Comparison of ENCODE assay signal across 22 cellular contexts in genomic region chr2:239815638-239816035, GRCh38.
A peak's percentile ranks its signal among the peaks of the same experiment; 100 is the strongest.
DNase-seq lines count a peak whose midpoint lies in the region; ATAC-seq and TF ChIP-seq lines count a peak whose summit lies in the region.
"Had no signal": no experiment of that assay in that cellular context is flagged by ENCODE, and none has a peak within 500 bp of the region (broad histone marks: within the 10 kb centered on the region; RNA-seq: fewer than 3 reads in every experiment).

No MANE protein-coding gene starts in this region.

- no peak overlapping the region for H3K4me2 ChIP-seq in MM.1S (ENCODE audit: low read depth, low read length)
- H3K4me2 ChIP-seq: PC-9 had no signal

- H3K27ac ChIP-seq in heart left ventricle: peak overlapping the region in 1 of 12 donors; percentile 92
- peak overlapping the region in 2 of 4 donors; percentile 53 to 87 for H3K27ac ChIP-seq in Peyer's patch
- H3K27ac ChIP-seq in uterus: peak overlapping the region; percentile 92 to 97
- no peak overlapping the region for H3K27ac ChIP-seq in MM.1S (ENCODE audit: low read length)
- H3K27ac ChIP-seq: adrenal gland, PC-9, WERI-Rb-1 had no signal

- H3K9ac ChIP-seq in MM.1S (ENCODE audit: low read length): no peak overlapping the region

- H3K4me1 Mint-ChIP-seq in activated naive CD8-positive, alpha-beta T cell treated with anti-CD3 and anti-CD28 coated beads for 36 hours: no peaks in the 10 kb centered on the region
- H3K4me1 Mint-ChIP-seq: CD4-positive, CD25-positive, alpha-beta regulatory T cell; naive B cell; T-helper 17 cell had no signal

- 56 to 66% (median 63%) methylated on average over 11 of the region's 11 CpGs for WGBS in heart left ventricle, 4 donors

- H3K36me3 Mint-ChIP-seq in activated naive CD8-positive, alpha-beta T cell treated with anti-CD3 and anti-CD28 coated beads for 36 hours: no peaks in the 10 kb centered on the region
- H3K36me3 Mint-ChIP-seq: activated CD4-positive, alpha-beta memory T cell treated with anti-CD3 and anti-CD28 coated beads for 36 hours; CD4-positive, CD25-positive, alpha-beta regulatory T cell; naive B cell had no signal

- no peak for TF ChIP-seq POLR2A in heart left ventricle (IDR thresholded peaks at IDR 0.05)
- no peak for TF ChIP-seq POLR2A in Peyer's patch (IDR thresholded peaks at IDR 0.05)
- TF ChIP-seq POLR2A in uterus (IDR thresholded peaks at IDR 0.05): no peak

- no peak overlapping the region for H3K4me3 Mint-ChIP-seq in activated naive CD8-positive, alpha-beta T cell treated with anti-CD3 and anti-CD28 coated beads for 36 hours
- H3K4me3 Mint-ChIP-seq: activated CD4-positive, alpha-beta memory T cell treated with anti-CD3 and anti-CD28 coated beads for 36 hours; CD4-positive, CD25-positive, alpha-beta regulatory T cell; naive B cell; T-helper 17 cell had no signal

- no peaks in the 10 kb centered on the region for H3K27me3 Mint-ChIP-seq in activated naive CD8-positive, alpha-beta T cell treated with anti-CD3 and anti-CD28 coated beads for 36 hours

- intact Hi-C loops in heart left ventricle (cut with DNase I): no loop called here
- intact Hi-C loops in left ventricle myocardium superior (cut with micrococcal nuclease): no loop called here
- intact Hi-C loops in uterus (cut with DNase I; ENCODE audit: low total_unique reads): no loop called here

- no peaks in the 10 kb centered on the region for H3K9me3 ChIP-seq in heart left ventricle
- no peaks in the 10 kb centered on the region for H3K9me3 ChIP-seq in Peyer's patch
- H3K9me3 ChIP-seq in uterus: no peaks in the 10 kb centered on the region
- H3K9me3 ChIP-seq in MM.1S (replicated peaks; ENCODE audit: insufficient read depth, low read length): no peaks in the 10 kb centered on the region
- H3K9me3 ChIP-seq: adrenal gland, vagina had no signal

- H3K36me3 ChIP-seq in heart left ventricle (no peaks in the 10 kb centered on the region), Peyer's patch (no peaks in the 10 kb centered on the region), uterus (no peaks in the 10 kb centered on the region), MM.1S (replicated peaks; ENCODE audit: insufficient read depth, low read length) (no peaks in the 10 kb centered on the region)
- H3K36me3 ChIP-seq: adrenal gland, vagina, WERI-Rb-1 had no signal

- no peak overlapping the region for H3K27ac Mint-ChIP-seq in activated naive CD8-positive, alpha-beta T cell treated with anti-CD3 and anti-CD28 coated beads for 36 hours
- H3K27ac Mint-ChIP-seq: activated CD4-positive, alpha-beta memory T cell treated with anti-CD3 and anti-CD28 coated beads for 36 hours; CD4-positive, CD25-positive, alpha-beta regulatory T cell; naive B cell; T-helper 17 cell had no signal

- no peak overlapping the region for H2AFZ ChIP-seq in MM.1S (ENCODE audit: low read length)
- H2AFZ ChIP-seq: PC-9 had no signal

- H3K4me1 ChIP-seq in heart left ventricle: peaks cover 0 to 18% (median 0%) of the 10 kb centered on the region in 12 donors
- H3K4me1 ChIP-seq in Peyer's patch: peaks cover 0 to 10% (median 0%) of the 10 kb centered on the region in 4 donors
- peaks cover 0 to 4% of the 10 kb centered on the region in 2 donors for H3K4me1 ChIP-seq in uterus
- H3K4me1 ChIP-seq in MM.1S (ENCODE audit: low read length): no peaks in the 10 kb centered on the region
- H3K4me1 ChIP-seq: adrenal gland had no signal

- H3K4me3 ChIP-seq in heart left ventricle (no peak overlapping the region), Peyer's patch (no peak overlapping the region), uterus (no peak overlapping the region), MM.1S (ENCODE audit: low read length) (no peak overlapping the region)
- H3K4me3 ChIP-seq: adrenal gland, PC-9, vagina had no signal

- no peaks in the 10 kb centered on the region for H3K9me3 Mint-ChIP-seq in activated naive CD8-positive, alpha-beta T cell treated with anti-CD3 and anti-CD28 coated beads for 36 hours
- H3K9me3 Mint-ChIP-seq: activated CD4-positive, alpha-beta memory T cell treated with anti-CD3 and anti-CD28 coated beads for 36 hours; CD4-positive, CD25-positive, alpha-beta regulatory T cell had no signal

- peaks cover 0 to 35% (median 0%) of the 10 kb centered on the region in 9 donors for H3K27me3 ChIP-seq in heart left ventricle
- H3K27me3 ChIP-seq in Peyer's patch: no peaks in the 10 kb centered on the region
- H3K27me3 ChIP-seq in uterus: no peaks in the 10 kb centered on the region
- no peaks in the 10 kb centered on the region for H3K27me3 ChIP-seq in MM.1S (replicated peaks; ENCODE audit: insufficient read depth, low read length)
- H3K27me3 ChIP-seq: adrenal gland, vagina had no signal

- peak in 3 of 5 donors; percentile 4 to 14 (median 9) for DNase-seq in heart left ventricle
- DNase-seq in left ventricle myocardium superior: no peak
- peak in 2 of 3 donors; percentile 10 to 15 for DNase-seq in Peyer's patch
- peak; percentile 73 for DNase-seq in mesenteric fat pad (ENCODE audit: low spot score)
- peak; percentile 9 to 11 for DNase-seq in uterus
- DNase-seq in activated naive CD8-positive, alpha-beta T cell treated with anti-CD3 and anti-CD28 coated beads for 36 hours: no peak
- DNase-seq in NOMO-1 treated with DMSO at 0.1 percent for 48 hours (lab: John Stamatoyannopoulos, UW; ENCODE audit: unreplicated experiment): no peak
- DNase-seq in MM.1S: no peak
- DNase-seq: activated CD4-positive, alpha-beta memory T cell treated with anti-CD3 and anti-CD28 coated beads for 36 hours; activated gamma-delta T cell treated with Interleukin-2 at 50 U/mL for 16 hours; activated T-cell treated with anti-CD3 and anti-CD28 coated beads for 4 hours; CD4-positive, CD25-positive, alpha-beta regulatory T cell; effector memory CD4-positive, alpha-beta T cell; GDM1; H7; naive B cell; PC-9; retina; T-helper 17 cell; WERI-Rb-1 had no signal

- H3K79me2 ChIP-seq in MM.1S (ENCODE audit: low read length): no peaks in the 10 kb centered on the region

- no peak for TF ChIP-seq CTCF in heart left ventricle (IDR thresholded peaks at IDR 0.05)
- no peak for TF ChIP-seq CTCF in Peyer's patch (IDR thresholded peaks at IDR 0.05)
- TF ChIP-seq CTCF in uterus (IDR thresholded peaks at IDR 0.05): no peak
- TF ChIP-seq CTCF in MM.1S (IDR thresholded peaks at IDR 0.05; ENCODE audit: low read length): no peak

- H3K9me2 ChIP-seq in MM.1S (replicated peaks; ENCODE audit: insufficient read depth, low read length): no peaks in the 10 kb centered on the region

- ATAC-seq in heart left ventricle (no peak), left ventricle myocardium superior (no peak)
- ATAC-seq: T-helper 17 cell had no signal

- H3F3A ChIP-seq in MM.1S (ENCODE audit: insufficient read depth, low read length): no peaks in the 10 kb centered on the region

- H4K20me1 ChIP-seq in MM.1S (ENCODE audit: insufficient read depth, low read length): no peaks in the 10 kb centered on the region

Comparison
In these comparisons a context has a peak if more than half of its experiments do, and no peak if none do; other contexts are left out.
1. DNase-seq: peak in heart left ventricle (3 of 5), Peyer's patch (2 of 3), mesenteric fat pad (single experiment) and uterus (2 of 2); none in left ventricle myocardium superior (single experiment), activated naive CD8-positive, alpha-beta T cell treated with anti-CD3 and anti-CD28 coated beads for 36 hours (single experiment), NOMO-1 treated with DMSO at 0.1 percent for 48 hours (single experiment) and MM.1S (single experiment).